8 cellular contexts compared by ENCODE assay signal in genomic region chr16:75265911-75266701, GRCh38. TPM values are rescaled to one million over a fixed set of nuclear protein-coding genes. Genes with fewer than 3 reads are reported as not detected.
DNase-seq lines count a peak whose midpoint lies in the region; ATAC-seq and TF ChIP-seq lines count a peak whose summit lies in the region.

No MANE protein-coding gene starts in this region.

- H3K9me3 ChIP-seq in HUES6 (ENCODE audit: control insufficient read depth, insufficient read depth, low read depth, low read length) (no peaks in the 10 kb centered on the region), WERI-Rb-1 (ENCODE audit: severe bottlenecking) (no peaks in the 10 kb centered on the region)

- H3K4me1 Mint-ChIP-seq in activated CD4-positive, alpha-beta T cell treated with anti-CD3 and anti-CD28 coated beads for 36 hours = peaks cover 5% of the 10 kb centered on the region
- H3K4me1 Mint-ChIP-seq in natural killer cell treated with Interleukin-12 subunit alpha and Interleukin-12 subunit beta and Interleukin-15 and Interleukin-18, amount 100 ng/mL, for 72 hours (ENCODE audit: low read depth in 2 of 2) = peaks cover 0 to 2% of the 10 kb centered on the region in 2 donors

- H3K4me1 ChIP-seq in HUES6 (ENCODE audit: control insufficient read depth, insufficient read depth, low read length) = peaks cover 52% of the 10 kb centered on the region

- CTCF ChIA-PET in activated CD4-positive, alpha-beta T cell treated with anti-CD3 and anti-CD28 coated beads for 36 hours (lab: Charles Lee) = interaction anchor here (0.7 to 1.1 kb wide), 3 partner anchors 67 to 119 kb away, joined by 3 to 4 read pairs (median 4); no protein-coding TSS in a partner anchor

- peak overlapping the region; percentile 90 for H3K9ac ChIP-seq in HUES6 (ENCODE audit: low read length)

- H3K27me3 ChIP-seq in HUES6 (ENCODE audit: control insufficient read depth, insufficient read depth, low read length) (no peaks in the 10 kb centered on the region), WERI-Rb-1 (ENCODE audit: insufficient read depth, low read depth, severe bottlenecking) (no peaks in the 10 kb centered on the region)

- peak; percentile 52 for DNase-seq in activated CD4-positive, alpha-beta T cell treated with anti-CD3 and anti-CD28 coated beads for 36 hours
- DNase-seq in activated CD4-positive, alpha-beta T cell treated with anti-CD3 and anti-CD28 coated beads, Interleukin-2, amount 50 U/mL, for 1 hour = no peak
- DNase-seq in WERI-Rb-1 (peak; percentile 86), fibroblast of villous mesenchyme (ENCODE audit: low read depth) (peak; percentile 74), cortex of kidney (lab: John Stamatoyannopoulos, UW) (no peak)
- no peak for DNase-seq in natural killer cell treated with Interleukin-12 subunit alpha and Interleukin-12 subunit beta and Interleukin-15 and Interleukin-18, amount 100 ng/mL, for 72 hours (ENCODE audit: low spot score)

- no peaks in the 10 kb centered on the region for H3K9me3 Mint-ChIP-seq in activated CD4-positive, alpha-beta T cell treated with anti-CD3 and anti-CD28 coated beads for 36 hours (ENCODE audit: low read depth)
- H3K9me3 Mint-ChIP-seq in natural killer cell treated with Interleukin-12 subunit alpha and Interleukin-12 subunit beta and Interleukin-15 and Interleukin-18, amount 100 ng/mL, for 72 hours = no peaks in the 10 kb centered on the region

- peak overlapping the region; percentile 91 for H3K27ac ChIP-seq in HUES6 (ENCODE audit: low read depth, low read length)
- H3K27ac ChIP-seq in WERI-Rb-1 = peak overlapping the region; percentile 91

- H3K4me3 ChIP-seq in HUES6 (ENCODE audit: low read depth, low read length) = peak overlapping the region; percentile 89
- peak overlapping the region; percentile 93 for H3K4me3 ChIP-seq in WERI-Rb-1 (ENCODE audit: low read depth, low read length)
- H3K4me3 ChIP-seq in fibroblast of villous mesenchyme (ENCODE audit: low read depth, low read length) = peak overlapping the region; percentile 96

- POLR2A ChIA-PET in activated CD4-positive, alpha-beta T cell treated with anti-CD3 and anti-CD28 coated beads for 36 hours (lab: Charles Lee) = interaction anchor here (0.5 kb wide), 1 partner anchor 10 kb away, joined by 4 read pairs; no protein-coding TSS in a partner anchor

- peaks cover 20% of the 10 kb centered on the region for H3K27me3 Mint-ChIP-seq in activated CD4-positive, alpha-beta T cell treated with anti-CD3 and anti-CD28 coated beads for 36 hours
- H3K27me3 Mint-ChIP-seq in natural killer cell treated with Interleukin-12 subunit alpha and Interleukin-12 subunit beta and Interleukin-15 and Interleukin-18, amount 100 ng/mL, for 72 hours = peaks cover 25 to 34% of the 10 kb centered on the region in 2 donors

- H3K36me3 ChIP-seq in HUES6 (ENCODE audit: control insufficient read depth, insufficient read depth, low read length) (peaks cover 22% of the 10 kb centered on the region), WERI-Rb-1 (peaks cover 19% of the 10 kb centered on the region)

- H3K27ac Mint-ChIP-seq in activated CD4-positive, alpha-beta T cell treated with anti-CD3 and anti-CD28 coated beads for 36 hours = no peak overlapping the region
- H3K27ac Mint-ChIP-seq in natural killer cell treated with Interleukin-12 subunit alpha and Interleukin-12 subunit beta and Interleukin-15 and Interleukin-18, amount 100 ng/mL, for 72 hours = no peak overlapping the region

- TF ChIP-seq CTCF in WERI-Rb-1 (IDR thresholded peaks at IDR 0.05; ENCODE audit: low read depth, low read length) (no peak), fibroblast of villous mesenchyme (IDR thresholded peaks at IDR 0.05; ENCODE audit: insufficient read depth, low read depth, low read length) (no peak)

- ATAC-seq in activated CD4-positive, alpha-beta T cell treated with anti-CD3 and anti-CD28 coated beads for 36 hours = peak; percentile 52
- ATAC-seq in GM21529 (IDR thresholded peaks at IDR 0.05; ENCODE audit: unreplicated experiment) = peak; percentile 66
- ATAC-seq in natural killer cell treated with Interleukin-12 subunit alpha and Interleukin-12 subunit beta and Interleukin-15 and Interleukin-18, amount 100 ng/mL, for 72 hours = peak in 1 of 2 donors; percentile 44

- H3K4me3 Mint-ChIP-seq in activated CD4-positive, alpha-beta T cell treated with anti-CD3 and anti-CD28 coated beads for 36 hours = peak overlapping the region; percentile 62
- peak overlapping the region; percentile 68 for H3K4me3 Mint-ChIP-seq in natural killer cell treated with Interleukin-12 subunit alpha and Interleukin-12 subunit beta and Interleukin-15 and Interleukin-18, amount 100 ng/mL, for 72 hours

- H3K36me3 Mint-ChIP-seq in activated CD4-positive, alpha-beta T cell treated with anti-CD3 and anti-CD28 coated beads for 36 hours (ENCODE audit: low read depth) = no peaks in the 10 kb centered on the region
- no peaks in the 10 kb centered on the region for H3K36me3 Mint-ChIP-seq in natural killer cell treated with Interleukin-12 subunit alpha and Interleukin-12 subunit beta and Interleukin-15 and Interleukin-18, amount 100 ng/mL, for 72 hours

- intact Hi-C loops in activated CD4-positive, alpha-beta T cell treated with anti-CD3 and anti-CD28 coated beads for 36 hours (cut with DNase I, micrococcal nuclease) = no loop called here

RNA-seq across cellular contexts. Expression of gene BCAR1, which starts 14.7 kb away (rescaled TPM):
- 1 to 10 TPM in 1 of 2 experiments, under 1 TPM in 1; 0.98 to 1.7 TPM for total RNA-seq in activated CD4-positive, alpha-beta T cell treated with anti-CD3 and anti-CD28 coated beads for 36 hours
- total RNA-seq in fibroblast of villous mesenchyme = 87.2 and 120 TPM in 2 replicates
- total RNA-seq in natural killer cell treated with Interleukin-12 subunit alpha and Interleukin-12 subunit beta and Interleukin-15 and Interleukin-18, amount 100 ng/mL, for 72 hours = not detected

RNA-seq across cellular contexts. Expression of gene CTRB1, which starts 47.3 kb away (rescaled TPM):
- not detected for total RNA-seq in activated CD4-positive, alpha-beta T cell treated with anti-CD3 and anti-CD28 coated beads for 36 hours
- total RNA-seq in fibroblast of villous mesenchyme = not detected in 2 replicates
- total RNA-seq in natural killer cell treated with Interleukin-12 subunit alpha and Interleukin-12 subunit beta and Interleukin-15 and Interleukin-18, amount 100 ng/mL, for 72 hours = not detected

RNA-seq across cellular contexts. Expression of gene CTRB2, which starts 59.1 kb away (rescaled TPM):
- total RNA-seq in activated CD4-positive, alpha-beta T cell treated with anti-CD3 and anti-CD28 coated beads for 36 hours = not detected
- not detected in 2 replicates for total RNA-seq in fibroblast of villous mesenchyme
- total RNA-seq in natural killer cell treated with Interleukin-12 subunit alpha and Interleukin-12 subunit beta and Interleukin-15 and Interleukin-18, amount 100 ng/mL, for 72 hours = not detected

Comparison
In these comparisons a context has a peak if more than half of its experiments do, and no peak if none do; other contexts are left out.
1. DNase-seq: peak in activated CD4-positive, alpha-beta T cell treated with anti-CD3 and anti-CD28 coated beads for 36 hours (single experiment), WERI-Rb-1 (single experiment) and fibroblast of villous mesenchyme (single experiment); none in activated CD4-positive, alpha-beta T cell treated with anti-CD3 and anti-CD28 coated beads, Interleukin-2, amount 50 U/mL, for 1 hour (single experiment), natural killer cell treated with Interleukin-12 subunit alpha and Interleukin-12 subunit beta and Interleukin-15 and Interleukin-18, amount 100 ng/mL, for 72 hours (single experiment) and cortex of kidney (single experiment).
2. RNA of gene BCAR1, which starts 14.7 kb away (total RNA-seq): 87.2 to 120 TPM in fibroblast of villous mesenchyme; 0.98 to 1.7 TPM in activated CD4-positive, alpha-beta T cell treated with anti-CD3 and anti-CD28 coated beads for 36 hours and not detected in natural killer cell treated with Interleukin-12 subunit alpha and Interleukin-12 subunit beta and Interleukin-15 and Interleukin-18, amount 100 ng/mL, for 72 hours; every median in the first group is over 10 times any median in the second.
3. Peak in every context shown above with its lines, with median percentiles within 50 percentile points of each other: H3K4me3 ChIP-seq.